Comparison of ENCODE assay signal across 1 cellular context in genomic region chr14:95157195-95157986, GRCh38.
TF ChIP-seq lines count a peak whose summit lies in the region.

TSS of gene DICER1 (minus strand) at chr14:95157529. CDS start at chr14:95133458, 24,071 bp downstream.

TF ChIP-seq in HepG2, 621 proteins besides CTCF, POLR2A, EP300 and RAD21 (continued from another document and continues in another):
- TF ChIP-seq PLSCR1 (CRISPR knock-in tag; IDR thresholded peaks at IDR 0.05; ENCODE audit: borderline replicate concordance) (0 out of 2 replicates have a peak, but pooled peaks have one; percentile 56), PAF1 (CRISPR knock-in tag; IDR thresholded peaks at IDR 0.05) (no peak), HNRNPUL1 (IDR thresholded peaks at IDR 0.05; ENCODE audit: low read depth, low read length) (peak; percentile 87; the same call in 1 of the 2 replicates), MAX (IDR thresholded peaks at IDR 0.05) (peak; percentile 75; the same call in 1 of the 2 replicates), HMG20A (CRISPR knock-in tag; IDR thresholded peaks at IDR 0.05; ENCODE audit: borderline replicate concordance) (no peak), ELK4 (CRISPR knock-in tag; IDR thresholded peaks at IDR 0.05; ENCODE audit: borderline replicate concordance) (no peak), ZIK1 (CRISPR knock-in tag; IDR thresholded peaks at IDR 0.05; ENCODE audit: borderline replicate concordance, low read depth) (peak; percentile 79), ZNF724P (CRISPR knock-in tag; IDR thresholded peaks at IDR 0.05; ENCODE audit: borderline replicate concordance) (peak; percentile 81; the same call in 1 of the 2 replicates), NAIF1 (CRISPR knock-in tag; IDR thresholded peaks at IDR 0.05; ENCODE audit: borderline replicate concordance) (peak; percentile 100), MAFG (CRISPR knock-in tag; IDR thresholded peaks at IDR 0.05) (no peak), PATZ1 (CRISPR knock-in tag; IDR thresholded peaks at IDR 0.05) (peak; percentile 94), ZNF687 (CRISPR knock-in tag; IDR thresholded peaks at IDR 0.05) (peak; percentile 76), NR1H2 (CRISPR knock-in tag; IDR thresholded peaks at IDR 0.05; ENCODE audit: borderline replicate concordance, low read depth) (no peak), STAG1 (CRISPR knock-in tag; IDR thresholded peaks at IDR 0.05) (no peak), ZNF550 (CRISPR knock-in tag; IDR thresholded peaks at IDR 0.05; ENCODE audit: borderline replicate concordance) (no peak), ZNF253 (CRISPR knock-in tag; IDR thresholded peaks at IDR 0.05; ENCODE audit: borderline replicate concordance) (no peak; the same call in 1 of the 2 replicates), ZNF362 (CRISPR knock-in tag; IDR thresholded peaks at IDR 0.05; ENCODE audit: borderline replicate concordance) (0 out of 2 replicates have a peak, but pooled peaks have one; percentile 16), ZNF337 (CRISPR knock-in tag; IDR thresholded peaks at IDR 0.05; ENCODE audit: borderline replicate concordance, low read depth) (0 out of 2 replicates have a peak, but pooled peaks have one; percentile 10), ZNF562 (CRISPR knock-in tag; IDR thresholded peaks at IDR 0.05; ENCODE audit: borderline replicate concordance) (no peak), ZNF552 (CRISPR knock-in tag; IDR thresholded peaks at IDR 0.05; ENCODE audit: borderline replicate concordance) (0 out of 2 replicates have a peak, but pooled peaks have one; percentile 38), ASH2L (IDR thresholded peaks at IDR 0.05; ENCODE audit: insufficient read length, low read depth, low read length) (peak; percentile 86), GABPA (IDR thresholded peaks at IDR 0.05; ENCODE audit: low read depth, low read length) (no peak), GABPA (CRISPR knock-in tag; IDR thresholded peaks at IDR 0.05; ENCODE audit: low read depth) (peak; percentile 49; the same call in 1 of the 2 replicates), ZNF431 (CRISPR knock-in tag; IDR thresholded peaks at IDR 0.05; ENCODE audit: borderline replicate concordance, low read depth) (no peak), ZNF660 (CRISPR knock-in tag; IDR thresholded peaks at IDR 0.05; ENCODE audit: borderline replicate concordance, low read depth) (no peak), ESRRA (CRISPR knock-in tag; IDR thresholded peaks at IDR 0.05; ENCODE audit: low read depth) (no peak), ZNF383 (CRISPR knock-in tag; IDR thresholded peaks at IDR 0.05; ENCODE audit: borderline replicate concordance) (no peak), ZNF7 (CRISPR knock-in tag; IDR thresholded peaks at IDR 0.05) (no peak), RARG (CRISPR knock-in tag; IDR thresholded peaks at IDR 0.05; ENCODE audit: low read depth) (no peak), FOXO4 (CRISPR knock-in tag; conservative IDR thresholded peaks at IDR 0.05) (no peak), POLR2AphosphoS2 (IDR thresholded peaks at IDR 0.05; ENCODE audit: low read depth, low read length) (no peak), KLF16 (CRISPR knock-in tag; IDR thresholded peaks at IDR 0.05) (peak in 1 of 2 experiments; percentile 62; a peak in 2 of 4 replicates), MBD4 (IDR thresholded peaks at IDR 0.05; ENCODE audit: borderline replicate concordance, low read length) (no peak)
- TF ChIP-seq, protein P1, sequence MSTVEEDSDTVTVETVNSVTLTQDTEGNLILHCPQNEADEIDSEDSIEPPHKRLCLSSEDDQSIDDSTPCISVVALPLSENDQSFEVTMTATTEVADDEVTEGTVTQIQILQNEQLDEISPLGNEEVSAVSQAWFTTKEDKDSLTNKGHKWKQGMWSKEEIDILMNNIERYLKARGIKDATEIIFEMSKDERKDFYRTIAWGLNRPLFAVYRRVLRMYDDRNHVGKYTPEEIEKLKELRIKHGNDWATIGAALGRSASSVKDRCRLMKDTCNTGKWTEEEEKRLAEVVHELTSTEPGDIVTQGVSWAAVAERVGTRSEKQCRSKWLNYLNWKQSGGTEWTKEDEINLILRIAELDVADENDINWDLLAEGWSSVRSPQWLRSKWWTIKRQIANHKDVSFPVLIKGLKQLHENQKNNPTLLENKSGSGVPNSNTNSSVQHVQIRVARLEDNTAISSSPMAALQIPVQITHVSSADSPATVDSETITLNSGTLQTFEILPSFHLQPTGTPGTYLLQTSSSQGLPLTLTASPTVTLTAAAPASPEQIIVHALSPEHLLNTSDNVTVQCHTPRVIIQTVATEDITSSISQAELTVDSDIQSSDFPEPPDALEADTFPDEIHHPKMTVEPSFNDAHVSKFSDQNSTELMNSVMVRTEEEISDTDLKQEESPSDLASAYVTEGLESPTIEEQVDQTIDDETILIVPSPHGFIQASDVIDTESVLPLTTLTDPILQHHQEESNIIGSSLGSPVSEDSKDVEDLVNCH (CRISPR knock-in tag; IDR thresholded peaks at IDR 0.05), result no peak
- TF ChIP-seq, protein P2, sequence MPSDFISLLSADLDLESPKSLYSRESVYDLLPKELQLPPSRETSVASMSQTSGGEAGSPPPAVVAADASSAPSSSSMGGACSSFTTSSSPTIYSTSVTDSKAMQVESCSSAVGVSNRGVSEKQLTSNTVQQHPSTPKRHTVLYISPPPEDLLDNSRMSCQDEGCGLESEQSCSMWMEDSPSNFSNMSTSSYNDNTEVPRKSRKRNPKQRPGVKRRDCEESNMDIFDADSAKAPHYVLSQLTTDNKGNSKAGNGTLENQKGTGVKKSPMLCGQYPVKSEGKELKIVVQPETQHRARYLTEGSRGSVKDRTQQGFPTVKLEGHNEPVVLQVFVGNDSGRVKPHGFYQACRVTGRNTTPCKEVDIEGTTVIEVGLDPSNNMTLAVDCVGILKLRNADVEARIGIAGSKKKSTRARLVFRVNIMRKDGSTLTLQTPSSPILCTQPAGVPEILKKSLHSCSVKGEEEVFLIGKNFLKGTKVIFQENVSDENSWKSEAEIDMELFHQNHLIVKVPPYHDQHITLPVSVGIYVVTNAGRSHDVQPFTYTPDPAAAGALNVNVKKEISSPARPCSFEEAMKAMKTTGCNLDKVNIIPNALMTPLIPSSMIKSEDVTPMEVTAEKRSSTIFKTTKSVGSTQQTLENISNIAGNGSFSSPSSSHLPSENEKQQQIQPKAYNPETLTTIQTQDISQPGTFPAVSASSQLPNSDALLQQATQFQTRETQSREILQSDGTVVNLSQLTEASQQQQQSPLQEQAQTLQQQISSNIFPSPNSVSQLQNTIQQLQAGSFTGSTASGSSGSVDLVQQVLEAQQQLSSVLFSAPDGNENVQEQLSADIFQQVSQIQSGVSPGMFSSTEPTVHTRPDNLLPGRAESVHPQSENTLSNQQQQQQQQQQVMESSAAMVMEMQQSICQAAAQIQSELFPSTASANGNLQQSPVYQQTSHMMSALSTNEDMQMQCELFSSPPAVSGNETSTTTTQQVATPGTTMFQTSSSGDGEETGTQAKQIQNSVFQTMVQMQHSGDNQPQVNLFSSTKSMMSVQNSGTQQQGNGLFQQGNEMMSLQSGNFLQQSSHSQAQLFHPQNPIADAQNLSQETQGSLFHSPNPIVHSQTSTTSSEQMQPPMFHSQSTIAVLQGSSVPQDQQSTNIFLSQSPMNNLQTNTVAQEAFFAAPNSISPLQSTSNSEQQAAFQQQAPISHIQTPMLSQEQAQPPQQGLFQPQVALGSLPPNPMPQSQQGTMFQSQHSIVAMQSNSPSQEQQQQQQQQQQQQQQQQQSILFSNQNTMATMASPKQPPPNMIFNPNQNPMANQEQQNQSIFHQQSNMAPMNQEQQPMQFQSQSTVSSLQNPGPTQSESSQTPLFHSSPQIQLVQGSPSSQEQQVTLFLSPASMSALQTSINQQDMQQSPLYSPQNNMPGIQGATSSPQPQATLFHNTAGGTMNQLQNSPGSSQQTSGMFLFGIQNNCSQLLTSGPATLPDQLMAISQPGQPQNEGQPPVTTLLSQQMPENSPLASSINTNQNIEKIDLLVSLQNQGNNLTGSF (CRISPR knock-in tag; IDR thresholded peaks at IDR 0.05), result 0 out of 2 replicates have a peak, but pooled peaks have one; percentile 28
- TF ChIP-seq, protein P3, sequence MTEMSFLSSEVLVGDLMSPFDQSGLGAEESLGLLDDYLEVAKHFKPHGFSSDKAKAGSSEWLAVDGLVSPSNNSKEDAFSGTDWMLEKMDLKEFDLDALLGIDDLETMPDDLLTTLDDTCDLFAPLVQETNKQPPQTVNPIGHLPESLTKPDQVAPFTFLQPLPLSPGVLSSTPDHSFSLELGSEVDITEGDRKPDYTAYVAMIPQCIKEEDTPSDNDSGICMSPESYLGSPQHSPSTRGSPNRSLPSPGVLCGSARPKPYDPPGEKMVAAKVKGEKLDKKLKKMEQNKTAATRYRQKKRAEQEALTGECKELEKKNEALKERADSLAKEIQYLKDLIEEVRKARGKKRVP (CRISPR knock-in tag; IDR thresholded peaks at IDR 0.05), result no peak
- TF ChIP-seq, protein P4, sequence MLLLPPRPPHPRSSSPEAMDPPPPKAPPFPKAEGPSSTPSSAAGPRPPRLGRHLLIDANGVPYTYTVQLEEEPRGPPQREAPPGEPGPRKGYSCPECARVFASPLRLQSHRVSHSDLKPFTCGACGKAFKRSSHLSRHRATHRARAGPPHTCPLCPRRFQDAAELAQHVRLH (CRISPR knock-in tag; IDR thresholded peaks at IDR 0.05; ENCODE audit: borderline replicate concordance, low read depth), result peak; percentile 37; the same call in 1 of the 2 replicates
